Comparison of ENCODE assay signal across 24 cellular contexts in the genomic region with DNA sequence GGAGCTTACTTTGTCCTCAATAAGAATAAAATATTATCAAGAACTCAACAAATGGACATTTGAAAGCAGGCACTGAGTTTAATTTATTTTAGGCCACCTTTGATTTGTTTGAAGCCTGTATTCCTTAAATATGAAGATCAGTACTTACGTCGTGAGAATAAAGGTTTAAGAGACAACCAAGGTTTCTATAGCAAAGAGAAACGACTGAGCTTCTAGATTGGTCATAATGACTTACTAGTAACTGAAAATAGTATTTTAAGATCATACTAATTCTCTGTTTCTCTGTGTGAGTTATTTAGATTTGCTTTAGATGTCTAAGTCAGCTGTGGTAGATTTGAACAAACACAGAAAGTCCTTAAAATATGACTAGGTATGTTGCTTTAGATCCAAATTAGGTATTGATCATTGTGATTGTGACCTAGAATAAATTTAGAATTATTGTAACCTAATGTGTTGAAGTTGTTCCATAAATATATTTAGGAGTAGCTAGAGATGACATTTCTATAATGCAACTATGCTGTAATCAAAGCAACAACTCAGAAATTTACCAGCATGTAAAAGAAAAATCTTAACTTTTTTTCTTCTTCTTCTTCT. TPM values are rescaled to one million over a fixed set of nuclear protein-coding genes. Genes with fewer than 3 reads are reported as not detected.
A peak's percentile ranks its signal among the peaks of the same experiment; 100 is the strongest.
DNase-seq lines count a peak whose midpoint lies in the region; ATAC-seq, FAIRE-seq and TF ChIP-seq lines count a peak whose summit lies in the region.
"Had no signal": no experiment of that assay in that cellular context is flagged by ENCODE, and none has a peak within 500 bp of the region (broad histone marks: within the 10 kb centered on the region; RNA-seq: fewer than 3 reads in every experiment).

No MANE protein-coding gene starts in this region.

- peaks cover 52% of the 10 kb centered on the region for H3K4me1 ChIP-seq in OCI-LY3 (ENCODE audit: low read length)
- peaks cover 32% of the 10 kb centered on the region for H3K4me1 ChIP-seq in left ventricle myocardium inferior

- H3K4me3 ChIP-seq in OCI-LY3 (ENCODE audit: low read length) (no peak overlapping the region), left ventricle myocardium inferior (no peak overlapping the region)
- H3K4me3 ChIP-seq: BLaER1 treated with 17β-estradiol and CSF1 and Interleukin-3, amounts not matched to agents 10 nM and 100 nM; MG63; SJCRH30 had no signal

- H4K20me1 ChIP-seq in OCI-LY3 (ENCODE audit: insufficient read depth, low read length): no peaks in the 10 kb centered on the region; the same call in 1 of the 2 replicates

- no peak for DNase-seq in HEK293T (ENCODE audit: extremely low spot score)
- DNase-seq in left ventricle myocardium inferior: no peak
- no peak for DNase-seq in activated CD4-positive, alpha-beta T cell treated with anti-CD3 and anti-CD28 coated beads, Interleukin-2, amount 50 U/mL, for 1 hour
- DNase-seq in AG08396 (ENCODE audit: low spot score): no peak
- DNase-seq: CD8-positive, alpha-beta memory T cell; DMS79; H7; Karpas-422; MG63; NCI-H1092 treated with DMSO at 0.1 percent for 48 hours; NCI-H1694; NCI-H2107; NCI-H345; NCI-H526; NK-92 treated with Interleukin-12 subunit alpha and Interleukin-12 subunit beta, amount 100 ng/mL, for 24 hours; PC-3; SJCRH30; T-helper 17 cell had no signal

- POLR2A ChIA-PET in HEK293T (lab: Yijun Ruan, JAX): no interaction called here

- ATAC-seq in GM18870 (IDR thresholded peaks at IDR 0.05; ENCODE audit: unreplicated experiment) (peak; percentile 26), HG03095 (IDR thresholded peaks at IDR 0.05; ENCODE audit: unreplicated experiment) (no peak)
- ATAC-seq: PC-3, T-helper 17 cell had no signal

- H3K9me3 ChIP-seq in OCI-LY3 (ENCODE audit: insufficient read depth, low read length): no peaks in the 10 kb centered on the region
- no peaks in the 10 kb centered on the region for H3K9me3 ChIP-seq in left ventricle myocardium inferior (replicated peaks)
- H3K9me3 ChIP-seq: BLaER1 treated with 17β-estradiol and CSF1 and Interleukin-3, amounts not matched to agents 10 nM and 100 nM; MG63; SJCRH30 had no signal

- H3K27me3 ChIP-seq in OCI-LY3 (ENCODE audit: low read depth, low read length) (0 out of 2 replicates have a peak, but pooled peaks cover 5% of the 10 kb centered on the region), left ventricle myocardium inferior (ENCODE audit: low read depth) (no peaks in the 10 kb centered on the region)
- H3K27me3 ChIP-seq: BLaER1 treated with 17β-estradiol and CSF1 and Interleukin-3, amounts not matched to agents 10 nM and 100 nM; MG63; SJCRH30 had no signal

- no peaks in the 10 kb centered on the region for H3K36me3 ChIP-seq in OCI-LY3 (replicated peaks; ENCODE audit: low read depth, low read length)
- H3K36me3 ChIP-seq in left ventricle myocardium inferior: no peaks in the 10 kb centered on the region
- H3K36me3 ChIP-seq: BLaER1 treated with 17β-estradiol and CSF1 and Interleukin-3, amounts not matched to agents 10 nM and 100 nM; MG63; SJCRH30 had no signal

- peaks cover 5% of the 10 kb centered on the region; the same call in 1 of the 2 replicates for H3K79me2 ChIP-seq in OCI-LY3 (ENCODE audit: low read length)

- CTCF ChIA-PET in HEK293T (lab: Yijun Ruan, JAX): interaction anchor here (0.6 to 1.5 kb wide), 2 partner anchors 14 to 192 kb away, joined by 3 read pairs; no protein-coding TSS in a partner anchor

- H3K9ac ChIP-seq in OCI-LY3 (ENCODE audit: low read length): no peak overlapping the region
- H3K9ac ChIP-seq: BLaER1 treated with 17β-estradiol and CSF1 and Interleukin-3, amounts not matched to agents 10 nM and 100 nM had no signal

- TF ChIP-seq CTCF in OCI-LY3 (IDR thresholded peaks at IDR 0.05; ENCODE audit: low read depth, low read length) (no peak), left ventricle myocardium inferior (IDR thresholded peaks at IDR 0.05; ENCODE audit: borderline replicate concordance) (no peak)

- peak overlapping the region; percentile 33 for H3K4me2 ChIP-seq in OCI-LY3 (ENCODE audit: low read length)
- H3K4me2 ChIP-seq: BLaER1 treated with 17β-estradiol and CSF1 and Interleukin-3, amounts not matched to agents 10 nM and 100 nM had no signal

- intact Hi-C loops in left ventricle myocardium inferior (cut with micrococcal nuclease): no loop called here

- H2AFZ ChIP-seq in OCI-LY3 (ENCODE audit: low read depth, low read length): no peak overlapping the region

- FAIRE-seq in G401.6 (lab: Jason Lieb, UNC): peak; percentile 75
- FAIRE-seq: A204.1 had no signal

- H3K27ac ChIP-seq in OCI-LY3 (ENCODE audit: low read length) (peak overlapping the region; percentile 12; the same call in 1 of the 2 replicates), left ventricle myocardium inferior (replicated peaks) (no peak overlapping the region)
- H3K27ac ChIP-seq: BLaER1 treated with 17β-estradiol and CSF1 and Interleukin-3, amounts not matched to agents 10 nM and 100 nM; SJCRH30 had no signal

TF ChIP-seq in HEK293T, 16 proteins besides CTCF, POLR2A, EP300 and RAD21:
- no peak for TF ChIP-seq TARDBP (IDR thresholded peaks at IDR 0.05)
- TF ChIP-seq ZNF384 (IDR thresholded peaks at IDR 0.05): 0 out of 2 replicates have a peak, but pooled peaks have one; percentile 43
- no peak for TF ChIP-seq LEF1 (IDR thresholded peaks at IDR 0.05; ENCODE audit: borderline replicate concordance)
- no peak for TF ChIP-seq CTBP1 (IDR thresholded peaks at IDR 0.05; ENCODE audit: borderline replicate concordance)
- TF ChIP-seq SP1 (IDR thresholded peaks at IDR 0.05): no peak
- no peak for TF ChIP-seq HDGF (IDR thresholded peaks at IDR 0.05; ENCODE audit: borderline replicate concordance)
- no peak for TF ChIP-seq L3MBTL2 (conservative IDR thresholded peaks at IDR 0.05)

RNA-seq across cellular contexts. Expression of a gene that starts 2.4 kb away (rescaled TPM):
- total RNA-seq in left ventricle myocardium inferior: 5.8 TPM
